ENCODE assay signal across 15 cellular contexts in genomic region chr20:53800883-53801604, GRCh38.
DNase-seq lines count a peak whose midpoint lies in the region; ATAC-seq and TF ChIP-seq lines count a peak whose summit lies in the region.
"Had no signal": no experiment of that assay in that cellular context is flagged by ENCODE, and none has a peak within 500 bp of the region (broad histone marks: within the 10 kb centered on the region; RNA-seq: fewer than 3 reads in every experiment).

No MANE protein-coding gene starts in this region.

- CTCF ChIA-PET in HCT116 (lab: Charles Lee): no interaction called here

- no peak for TF ChIP-seq RAD21 in HCT116 (IDR thresholded peaks at IDR 0.05; ENCODE audit: low read depth)

- H3K36me3 Mint-ChIP-seq in osteocyte (ENCODE audit: unreplicated experiment): no peaks in the 10 kb centered on the region

- no peak overlapping the region for H3K4me3 Mint-ChIP-seq in osteocyte (ENCODE audit: unreplicated experiment)
- H3K4me3 Mint-ChIP-seq: activated T-cell treated with anti-CD3 and anti-CD28 coated beads, Interleukin-2, amount 50 U/mL, for 4 hours had no signal

- no TSS peak for BruUV-seq in HCT116 (replicated peaks; lab: Mats Ljungman, UMichigan)

- intact Hi-C loops in HCT116 (cut with micrococcal nuclease): no loop called here

- H3K27me3 ChIP-seq in HCT116 (ENCODE audit: insufficient read depth, low read length) (no peaks in the 10 kb centered on the region), OCI-LY3 (ENCODE audit: low read depth, low read length) (no peaks in the 10 kb centered on the region), hepatocyte (no peaks in the 10 kb centered on the region)
- H3K27me3 ChIP-seq: sigmoid colon had no signal

- no peaks in the 10 kb centered on the region for H3K9me3 ChIP-seq in HCT116 (ENCODE audit: control insufficient read depth in 1 of 2, insufficient read depth in 1 of 2, low read depth in 1 of 2, low read length in 2 of 2)
- no peaks in the 10 kb centered on the region for H3K9me3 ChIP-seq in OCI-LY3 (ENCODE audit: insufficient read depth, low read length)
- H3K9me3 ChIP-seq in hepatocyte (ENCODE audit: low read depth): no peaks in the 10 kb centered on the region
- H3K9me3 ChIP-seq: sigmoid colon had no signal

- H3K9me3 Mint-ChIP-seq in osteocyte (ENCODE audit: unreplicated experiment): no peaks in the 10 kb centered on the region
- H3K9me3 Mint-ChIP-seq: activated T-cell treated with anti-CD3 and anti-CD28 coated beads, Interleukin-2, amount 50 U/mL, for 4 hours had no signal

- 37% methylated on average over 13 of the region's 13 CpGs for WGBS in hepatocyte (ENCODE audit: low lambda C conversion rate, missing lambda C conversion rate)

- H2AFZ ChIP-seq in HCT116 (ENCODE audit: low read depth, low read length, poor library complexity, severe bottlenecking) (peak overlapping the region; percentile 33), OCI-LY3 (ENCODE audit: low read depth, low read length) (no peak overlapping the region; the same call in 1 of the 2 replicates), hepatocyte (no peak overlapping the region)

- H3K27ac Mint-ChIP-seq in osteocyte (ENCODE audit: unreplicated experiment): no peak overlapping the region

- H3K9ac ChIP-seq in HCT116 (ENCODE audit: low read length) (no peak overlapping the region), OCI-LY3 (ENCODE audit: low read length) (no peak overlapping the region)

- H3K27me3 Mint-ChIP-seq in osteocyte (ENCODE audit: unreplicated experiment): no peaks in the 10 kb centered on the region

- no peak for TF ChIP-seq CTCF in HCT116 (IDR thresholded peaks at IDR 0.05 in 2 of 3, conservative IDR thresholded peaks at IDR 0.05 in 1 of 3; ENCODE audit: borderline replicate concordance in 1 of 3, insufficient read depth in 1 of 3, low read depth in 2 of 3, low read length in 2 of 3)
- no peak for TF ChIP-seq CTCF in OCI-LY3 (IDR thresholded peaks at IDR 0.05; ENCODE audit: low read depth, low read length)
- no peak for TF ChIP-seq CTCF in hepatocyte (IDR thresholded peaks at IDR 0.05; ENCODE audit: poor library complexity)
- TF ChIP-seq CTCF in osteocyte (IDR thresholded peaks at IDR 0.05): no peak

- H3K36me3 ChIP-seq in HCT116 (ENCODE audit: control insufficient read depth in 1 of 2, insufficient read depth in 2 of 2, low read length in 2 of 2) (no peaks in the 10 kb centered on the region), OCI-LY3 (replicated peaks; ENCODE audit: low read depth, low read length) (no peaks in the 10 kb centered on the region), hepatocyte (replicated peaks; ENCODE audit: insufficient read depth, low read depth) (no peaks in the 10 kb centered on the region)
- H3K36me3 ChIP-seq: sigmoid colon had no signal

- no peaks in the 10 kb centered on the region for H3K9me2 ChIP-seq in HCT116 (ENCODE audit: insufficient read depth)
- H3K9me2 ChIP-seq in hepatocyte (replicated peaks; ENCODE audit: insufficient read depth): no peaks in the 10 kb centered on the region

- H3K4me1 ChIP-seq in HCT116 (ENCODE audit: control insufficient read depth in 1 of 2, insufficient read depth in 2 of 2, low read length in 2 of 2) (peaks cover 6 to 13% of the 10 kb centered on the region in 2 experiments), OCI-LY3 (ENCODE audit: low read length) (peaks cover 5% of the 10 kb centered on the region; the same call in 1 of the 2 replicates), hepatocyte (ENCODE audit: insufficient read depth) (peaks cover 30% of the 10 kb centered on the region)

- POLR2A ChIA-PET in HCT116 (lab: Charles Lee): no interaction called here

- H3K79me2 ChIP-seq in HCT116 (ENCODE audit: insufficient read depth, low read length) (no peaks in the 10 kb centered on the region), OCI-LY3 (ENCODE audit: low read length) (no peaks in the 10 kb centered on the region), hepatocyte (no peaks in the 10 kb centered on the region)

- H3K4me1 Mint-ChIP-seq in osteocyte (ENCODE audit: unreplicated experiment): peaks cover 31% of the 10 kb centered on the region

- H4K20me1 ChIP-seq in HCT116 (ENCODE audit: insufficient read depth): no peaks in the 10 kb centered on the region
- H4K20me1 ChIP-seq in OCI-LY3 (ENCODE audit: insufficient read depth, low read length): no peaks in the 10 kb centered on the region
- no peaks in the 10 kb centered on the region for H4K20me1 ChIP-seq in hepatocyte (ENCODE audit: insufficient read depth, poor library complexity, severe bottlenecking)

- DNase-seq in HCT116 (ENCODE audit: low read depth, low spot score): no peak
- DNase-seq in hepatocyte (ENCODE audit: low spot score): peak; percentile 70
- peak; percentile 46 for DNase-seq in osteocyte (ENCODE audit: extremely low spot score, unreplicated experiment)
- DNase-seq in activated naive CD4-positive, alpha-beta T cell treated with Interleukin-2 at 50 U/mL for 16 hours: no peak
- DNase-seq in RPMI8226: no peak
- DNase-seq: activated CD4-positive, alpha-beta T cell treated with anti-CD3 and anti-CD28 coated beads, Interleukin-2, amount 50 U/mL, for 4 hours; activated T-cell treated with anti-CD3 and anti-CD28 coated beads, Interleukin-2, amount 50 U/mL, for 4 hours; MV-4-11; NCI-H2081; NCI-H748 treated with DMSO at 0.1 percent for 48 hours; sigmoid colon; substantia nigra had no signal

- no peak overlapping the region for H3K4me2 ChIP-seq in HCT116 (ENCODE audit: low read length)
- peak overlapping the region; percentile 13; the same call in 1 of the 2 replicates for H3K4me2 ChIP-seq in OCI-LY3 (ENCODE audit: low read length)
- peak overlapping the region; percentile 63 for H3K4me2 ChIP-seq in hepatocyte

- no peak for TF ChIP-seq POLR2A in HCT116 (IDR thresholded peaks at IDR 0.05; ENCODE audit: borderline replicate concordance, extremely low read depth, insufficient read depth, insufficient read length)

- no peak for ATAC-seq in HCT116
- no peak for ATAC-seq in HG03521 (IDR thresholded peaks at IDR 0.05; ENCODE audit: unreplicated experiment)
- ATAC-seq in GM18909 (IDR thresholded peaks at IDR 0.05; ENCODE audit: poor library complexity, unreplicated experiment): no peak
- ATAC-seq: activated T-cell treated with anti-CD3 and anti-CD28 coated beads, Interleukin-2, amount 50 U/mL, for 4 hours had no signal

- H3K4me3 ChIP-seq in HCT116 (replicated peaks in 1 of 2; ENCODE audit: low read depth in 1 of 2, low read length in 2 of 2) (no peak overlapping the region), OCI-LY3 (ENCODE audit: low read length) (no peak overlapping the region), hepatocyte (no peak overlapping the region)
- H3K4me3 ChIP-seq: sigmoid colon had no signal

- RAD21 ChIA-PET in HCT116 (lab: Charles Lee; ENCODE audit: low non-redundant PET in 1 of 2, low total read pairs in 2 of 2, uncharacterized antibody in 2 of 2, unreplicated experiment in 2 of 2): no interaction called here

- H3K27ac ChIP-seq in HCT116 (ENCODE audit: low read depth, low read length) (no peak overlapping the region), OCI-LY3 (ENCODE audit: low read length) (no peak overlapping the region), hepatocyte (peak overlapping the region; percentile 74)
- H3K27ac ChIP-seq: sigmoid colon had no signal

TF ChIP-seq in HCT116, 20 proteins besides CTCF, POLR2A, EP300 and RAD21 (continues in another document):
- TF ChIP-seq SP1 (IDR thresholded peaks at IDR 0.05; ENCODE audit: low read depth) (no peak), MAX (IDR thresholded peaks at IDR 0.05) (no peak), EZH2phosphoT487 (IDR thresholded peaks at IDR 0.05; ENCODE audit: borderline replicate concordance) (no peak), SRF (IDR thresholded peaks at IDR 0.05; ENCODE audit: low read depth) (no peak), ZBTB33 (IDR thresholded peaks at IDR 0.05; ENCODE audit: extremely low read depth, insufficient replicate concordance, low read length) (no peak), JUND (IDR thresholded peaks at IDR 0.05) (no peak), ZFX (IDR thresholded peaks at IDR 0.05) (no peak)

Comparison
In these comparisons a context has a peak if more than half of its experiments do, and no peak if none do; other contexts are left out.
1. DNase-seq: peak in hepatocyte (single experiment) and osteocyte (single experiment); none in HCT116 (single experiment), activated naive CD4-positive, alpha-beta T cell treated with Interleukin-2 at 50 U/mL for 16 hours (single experiment) and RPMI8226 (single experiment).